1 cellular context compared by ENCODE assay signal in the genomic region with DNA sequence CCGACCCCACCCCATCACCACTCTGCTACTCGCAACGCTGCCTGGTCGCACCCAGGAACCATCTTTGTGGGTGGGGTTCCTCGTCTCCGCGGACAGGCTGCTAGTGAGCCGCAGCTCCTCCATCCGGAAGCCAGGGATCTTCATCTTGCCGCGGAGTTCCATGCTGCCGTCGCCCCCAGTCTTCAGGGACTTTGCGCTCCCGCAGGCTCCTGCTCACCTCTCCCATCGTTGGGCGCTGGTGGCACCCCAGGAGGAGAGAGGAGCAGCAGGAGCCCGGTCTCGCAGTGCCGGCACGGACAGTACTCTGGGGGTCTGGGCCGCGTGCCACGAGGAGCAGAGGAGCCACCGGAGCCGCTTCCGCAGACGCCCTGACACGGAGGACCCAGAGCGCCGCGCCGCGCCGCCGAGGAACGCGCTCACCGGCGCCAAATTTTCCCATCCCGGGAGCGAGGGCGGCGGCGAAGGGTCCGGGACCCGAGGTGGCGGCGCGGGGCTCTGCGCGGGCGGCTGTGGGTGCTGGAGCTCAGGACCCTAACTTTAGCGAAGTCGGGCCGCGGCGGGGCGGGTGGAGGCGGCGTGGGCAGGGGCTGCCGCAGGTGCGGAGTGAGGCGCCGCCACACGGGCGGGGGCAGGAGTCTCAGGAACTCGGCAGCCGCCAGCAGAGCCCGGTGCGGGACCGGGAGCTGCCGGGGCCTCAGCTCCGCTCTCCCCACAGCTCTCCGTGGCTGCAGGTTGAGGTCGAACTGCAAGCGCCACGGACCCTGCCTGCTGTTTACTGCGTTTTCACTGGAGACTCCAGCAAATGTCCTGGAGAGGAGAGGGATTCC.
TF ChIP-seq lines count a peak whose summit lies in the region.

No MANE protein-coding gene starts in this region.

TF ChIP-seq in GM12878, 131 proteins besides CTCF, POLR2A, EP300 and RAD21 (continued from another document):
- TF ChIP-seq, protein P1, sequence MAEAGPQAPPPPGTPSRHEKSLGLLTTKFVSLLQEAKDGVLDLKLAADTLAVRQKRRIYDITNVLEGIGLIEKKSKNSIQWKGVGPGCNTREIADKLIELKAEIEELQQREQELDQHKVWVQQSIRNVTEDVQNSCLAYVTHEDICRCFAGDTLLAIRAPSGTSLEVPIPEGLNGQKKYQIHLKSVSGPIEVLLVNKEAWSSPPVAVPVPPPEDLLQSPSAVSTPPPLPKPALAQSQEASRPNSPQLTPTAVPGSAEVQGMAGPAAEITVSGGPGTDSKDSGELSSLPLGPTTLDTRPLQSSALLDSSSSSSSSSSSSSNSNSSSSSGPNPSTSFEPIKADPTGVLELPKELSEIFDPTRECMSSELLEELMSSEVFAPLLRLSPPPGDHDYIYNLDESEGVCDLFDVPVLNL (IDR thresholded peaks at IDR 0.05; ENCODE audit: low read depth, low read length) = no peak
- TF ChIP-seq SMARCA5 (IDR thresholded peaks at IDR 0.05) = no peak
- peak; percentile 56 for TF ChIP-seq LARP7 (IDR thresholded peaks at IDR 0.05)
